In genomic region chr5:62273691-62274090, GRCh38 we compare ENCODE assay signal across 27 cellular contexts.
"Had no signal": no experiment of that assay in that cellular context is flagged by ENCODE, and none has a peak within 500 bp of the region (broad histone marks: within the 10 kb centered on the region; RNA-seq: fewer than 3 reads in every experiment).

No MANE protein-coding gene starts in this region.

- H3K27ac Mint-ChIP-seq: activated CD4-positive, alpha-beta T cell treated with anti-CD3 and anti-CD28 coated beads, Interleukin-2, amount 10 ng/mL, durations not matched to agents 7 days and 5 days; activated CD8-positive, alpha-beta T cell treated with anti-CD3 and anti-CD28 coated beads for 36 hours; effector memory CD8-positive, alpha-beta T cell; memory B cell; T-helper 17 cell; type B pancreatic cell had no signal

- H3K36me3 ChIP-seq: colonic mucosa, gastrocnemius medialis, pancreas, right atrium auricular region, thoracic aorta, uterus, WERI-Rb-1 had no signal

- H3K4me3 Mint-ChIP-seq: activated CD4-positive, alpha-beta T cell treated with anti-CD3 and anti-CD28 coated beads, Interleukin-2, amount 10 ng/mL, durations not matched to agents 7 days and 5 days; activated CD8-positive, alpha-beta T cell treated with anti-CD3 and anti-CD28 coated beads for 36 hours; activated T-cell treated with anti-CD3 and anti-CD28 coated beads, Interleukin-2, amount 50 U/mL, for 4 hours; activated T-helper 17 cell treated with anti-CD3 and anti-CD28 coated beads, Interleukin-2, amount 50 U/mL, for 72 hours; central memory CD8-positive, alpha-beta T cell; effector memory CD8-positive, alpha-beta T cell; memory B cell; naive thymus-derived CD8-positive, alpha-beta T cell; neural crest cell; T-helper 17 cell; type B pancreatic cell had no signal

- H3K4me3 ChIP-seq: colonic mucosa, dorsolateral prefrontal cortex, gastrocnemius medialis, pancreas, psoas muscle, right atrium auricular region, thoracic aorta, uterus had no signal

- ATAC-seq: activated CD4-positive, CD25-positive, alpha-beta regulatory T cell treated with anti-CD3 and anti-CD28 coated beads, Interleukin-2, amount 50 U/mL, for 24 hours; activated CD8-positive, alpha-beta T cell treated with anti-CD3 and anti-CD28 coated beads for 36 hours; activated T-cell treated with anti-CD3 and anti-CD28 coated beads, Interleukin-2, amount 50 U/mL, for 4 hours; activated T-helper 17 cell treated with anti-CD3 and anti-CD28 coated beads, Interleukin-2, amount 50 U/mL, for 72 hours; effector memory CD8-positive, alpha-beta T cell; gastrocnemius medialis; naive thymus-derived CD8-positive, alpha-beta T cell; pancreas; psoas muscle; stimulated activated naive CD8-positive, alpha-beta T cell treated with anti-CD3 and anti-CD28 coated beads, Interleukin-15, Interleukin-2, amounts not matched to agents 100 U/mL and 50 U/mL, for 24 hours; T-helper 17 cell had no signal

- H3K27me3 Mint-ChIP-seq: activated CD4-positive, alpha-beta T cell treated with anti-CD3 and anti-CD28 coated beads, Interleukin-2, amount 10 ng/mL, durations not matched to agents 7 days and 5 days; activated CD8-positive, alpha-beta T cell treated with anti-CD3 and anti-CD28 coated beads for 36 hours; activated T-helper 17 cell treated with anti-CD3 and anti-CD28 coated beads, Interleukin-2, amount 50 U/mL, for 72 hours; central memory CD8-positive, alpha-beta T cell; effector memory CD8-positive, alpha-beta T cell; type B pancreatic cell had no signal

- H3K36me3 Mint-ChIP-seq: memory B cell; naive thymus-derived CD8-positive, alpha-beta T cell; type B pancreatic cell had no signal

- DNase-seq: activated CD4-positive, alpha-beta T cell treated with anti-CD3 and anti-CD28 coated beads, Interleukin-2, amount 10 ng/mL, durations not matched to agents 7 days and 5 days; activated CD8-positive, alpha-beta T cell treated with anti-CD3 and anti-CD28 coated beads for 36 hours; activated gamma-delta T cell treated with Interleukin-2 at 50 U/mL for 16 hours; activated naive CD4-positive, alpha-beta T cell treated with anti-CD3 and anti-CD28 coated beads, Interleukin-2, amount 50 U/mL, for 16 hours; activated T-cell treated with anti-CD3 and anti-CD28 coated beads, Interleukin-2, amount 50 U/mL, for 4 hours; colonic mucosa; effector memory CD8-positive, alpha-beta T cell; erythroblast; gastrocnemius medialis; naive thymus-derived CD8-positive, alpha-beta T cell; pancreas; psoas muscle; stimulated activated CD4-positive, alpha-beta T cell treated with anti-CD3 and anti-CD28 coated beads, Interleukin-15, amount 100 ng/mL, for 24 hours; stimulated activated naive CD8-positive, alpha-beta T cell treated with anti-CD3 and anti-CD28 coated beads, Interleukin-15, Interleukin-2, amounts not matched to agents 100 U/mL and 50 U/mL, for 24 hours; T-helper 17 cell; T1000; uterus; WERI-Rb-1 had no signal

- H3K27ac ChIP-seq: colonic mucosa, dorsolateral prefrontal cortex, gastrocnemius medialis, pancreas, psoas muscle, right atrium auricular region, thoracic aorta, uterus, WERI-Rb-1 had no signal

- H3K4me1 ChIP-seq: colonic mucosa, gastrocnemius medialis, psoas muscle, right atrium auricular region, uterus had no signal

- H3K9me3 Mint-ChIP-seq: activated CD8-positive, alpha-beta T cell treated with anti-CD3 and anti-CD28 coated beads for 36 hours; activated T-cell treated with anti-CD3 and anti-CD28 coated beads, Interleukin-2, amount 50 U/mL, for 4 hours; central memory CD8-positive, alpha-beta T cell; effector memory CD8-positive, alpha-beta T cell; memory B cell; naive thymus-derived CD8-positive, alpha-beta T cell; neural crest cell; type B pancreatic cell had no signal

- H3K9me3 ChIP-seq: colonic mucosa, gastrocnemius medialis, pancreas, psoas muscle, right atrium auricular region, thoracic aorta, uterus had no signal

- H3K4me1 Mint-ChIP-seq: memory B cell, neural crest cell had no signal

- H3K27me3 ChIP-seq: colonic mucosa, dorsolateral prefrontal cortex, gastrocnemius medialis, pancreas, right atrium auricular region, uterus had no signal
